In the genomic region with DNA sequence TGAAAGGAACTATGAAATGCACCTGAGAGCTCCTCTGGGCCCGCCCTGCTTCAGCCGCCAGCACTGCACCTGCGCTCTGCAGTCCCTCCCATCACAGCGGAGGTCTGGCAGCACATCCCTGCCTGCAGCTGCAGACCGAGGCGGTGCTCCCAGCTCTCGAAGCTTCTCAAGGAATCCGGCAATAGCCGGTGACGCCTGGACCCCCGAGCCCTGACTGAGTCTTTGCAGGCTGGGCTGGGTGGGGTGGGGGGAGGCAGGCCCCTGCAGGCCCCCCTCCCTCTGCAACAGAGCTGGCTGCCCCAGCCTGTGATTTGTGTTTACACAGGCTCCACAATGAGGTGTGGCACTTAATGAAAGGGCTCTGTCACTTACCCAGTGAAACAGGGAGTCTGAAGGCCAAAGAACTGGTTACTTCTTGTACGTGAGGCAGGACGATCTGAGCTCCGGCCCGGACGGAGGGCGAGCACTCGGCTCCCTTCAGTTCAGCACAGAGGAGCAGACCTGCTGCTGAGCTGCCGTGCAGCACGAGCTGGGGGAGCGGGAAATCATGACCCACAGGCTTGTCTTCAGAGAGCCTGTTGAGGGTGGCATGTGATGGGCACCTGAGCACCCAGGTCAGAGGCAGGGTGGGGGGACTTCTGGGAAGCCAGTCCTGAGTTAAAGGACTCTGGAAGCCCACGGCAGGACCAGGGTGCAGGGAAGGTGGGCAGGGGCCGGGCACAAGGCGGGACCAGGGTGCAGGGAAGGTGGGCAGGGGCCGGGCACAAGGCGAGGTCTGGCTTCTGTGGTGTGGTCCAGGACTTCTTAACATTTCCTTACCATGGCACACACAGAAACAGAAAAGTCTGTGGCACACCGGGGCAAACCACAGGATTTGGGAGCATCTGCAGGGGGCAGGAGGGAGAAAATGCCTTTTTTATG, we compare ENCODE assay signal across 14 cellular contexts.
DNase-seq lines count a peak whose midpoint lies in the region; ATAC-seq and TF ChIP-seq lines count a peak whose summit lies in the region.
"Had no signal": no experiment of that assay in that cellular context is flagged by ENCODE, and none has a peak within 500 bp of the region (broad histone marks: within the 10 kb centered on the region; RNA-seq: fewer than 3 reads in every experiment).

No MANE protein-coding gene starts in this region.

- H3K9me3 Mint-ChIP-seq in chondrocyte (ENCODE audit: low read depth), result no peaks in the 10 kb centered on the region
- H3K9me3 Mint-ChIP-seq: activated naive CD4-positive, alpha-beta T cell treated with anti-CD3 and anti-CD28 coated beads for 36 hours; memory B cell had no signal

- ATAC-seq in lower lobe of right lung, result peak; percentile 71 to 78
- no peak for ATAC-seq in HG02938 (IDR thresholded peaks at IDR 0.05; ENCODE audit: unreplicated experiment)
- ATAC-seq in HG03442 (IDR thresholded peaks at IDR 0.05; ENCODE audit: unreplicated experiment), result no peak

- H3K36me3 Mint-ChIP-seq in chondrocyte (ENCODE audit: low read depth), result peaks cover 2% of the 10 kb centered on the region
- H3K36me3 Mint-ChIP-seq: memory B cell had no signal

- H3K4me1 Mint-ChIP-seq in chondrocyte (ENCODE audit: low read depth), result peaks cover 7% of the 10 kb centered on the region
- H3K4me1 Mint-ChIP-seq: memory B cell had no signal

- no peaks in the 10 kb centered on the region for H3K27me3 Mint-ChIP-seq in chondrocyte (ENCODE audit: low read depth)

- no peak overlapping the region for H3K27ac Mint-ChIP-seq in chondrocyte (ENCODE audit: unreplicated experiment)
- H3K27ac Mint-ChIP-seq: activated naive CD4-positive, alpha-beta T cell treated with anti-CD3 and anti-CD28 coated beads for 36 hours; memory B cell had no signal

- H3K4me3 ChIP-seq in lower lobe of right lung, result no peak overlapping the region
- H3K4me3 ChIP-seq: ovary, spleen had no signal

- H3K9me3 ChIP-seq in lower lobe of right lung, result no peaks in the 10 kb centered on the region
- H3K9me3 ChIP-seq: spleen had no signal

- H3K27ac ChIP-seq in lower lobe of right lung, result no peak overlapping the region
- H3K27ac ChIP-seq: brain microvascular endothelial cell, ovary, spleen had no signal

- TF ChIP-seq CTCF in lower lobe of right lung (IDR thresholded peaks at IDR 0.05) (no peak), chondrocyte (IDR thresholded peaks at IDR 0.05) (no peak)

- DNase-seq in COLO668 (lab: John Stamatoyannopoulos, UW; ENCODE audit: unreplicated experiment) (peak; percentile 66), NCI-H128 (lab: John Stamatoyannopoulos, UW; ENCODE audit: unreplicated experiment) (peak; percentile 42), NCI-H748 (lab: John Stamatoyannopoulos, UW; ENCODE audit: unreplicated experiment) (peak; percentile 97), lower lobe of right lung (peak; percentile 46), chondrocyte (ENCODE audit: low spot score) (no peak)
- no peak for DNase-seq in activated T-cell treated with anti-CD3 and anti-CD28 coated beads, Interleukin-2, amount 50 U/mL, for 1 hour
- DNase-seq: activated naive CD4-positive, alpha-beta T cell treated with anti-CD3 and anti-CD28 coated beads for 36 hours; brain microvascular endothelial cell; ovary; spleen; substantia nigra had no signal

- intact Hi-C loops in lower lobe of right lung (cut with DNase I), result no loop called here

- H3K27me3 ChIP-seq in lower lobe of right lung (ENCODE audit: low read depth), result no peaks in the 10 kb centered on the region
- H3K27me3 ChIP-seq: brain microvascular endothelial cell, ovary, spleen had no signal

- no peaks in the 10 kb centered on the region for H3K4me1 ChIP-seq in lower lobe of right lung
- H3K4me1 ChIP-seq: spleen had no signal

- no peak overlapping the region for H3K4me3 Mint-ChIP-seq in chondrocyte (ENCODE audit: unreplicated experiment)
- H3K4me3 Mint-ChIP-seq: activated naive CD4-positive, alpha-beta T cell treated with anti-CD3 and anti-CD28 coated beads for 36 hours; memory B cell had no signal

- no peaks in the 10 kb centered on the region for H3K36me3 ChIP-seq in lower lobe of right lung
- H3K36me3 ChIP-seq: brain microvascular endothelial cell, ovary, spleen had no signal

Comparison
In these comparisons a context has a peak if more than half of its experiments do, and no peak if none do; other contexts are left out.
1. DNase-seq: peak in COLO668 (single experiment), NCI-H128 (single experiment), NCI-H748 (single experiment) and lower lobe of right lung (single experiment); none in activated T-cell treated with anti-CD3 and anti-CD28 coated beads, Interleukin-2, amount 50 U/mL, for 1 hour (single experiment) and chondrocyte (single experiment).
2. ATAC-seq: peak in lower lobe of right lung (2 of 2); none in HG02938 (single experiment) and HG03442 (single experiment).